In genomic region chr20:10674684-10675455, GRCh38 we compare ENCODE assay signal across 8 cellular contexts. TPM values are rescaled to one million over a fixed set of nuclear protein-coding genes. Genes with fewer than 3 reads are reported as not detected.
A peak's percentile ranks its signal among the peaks of the same experiment; 100 is the strongest.
DNase-seq lines count a peak whose midpoint lies in the region; ATAC-seq and TF ChIP-seq lines count a peak whose summit lies in the region.

No MANE protein-coding gene starts in this region.

- no peaks in the 10 kb centered on the region for H3K36me3 ChIP-seq in BLaER1 treated with 17β-estradiol and CSF1 and Interleukin-3, amounts not matched to agents 10 nM and 100 nM
- H3K36me3 ChIP-seq in tibial artery = peaks cover 7 to 11% (median 7%) of the 10 kb centered on the region in 3 donors

- peaks cover 0 to 15% (median 8%) of the 10 kb centered on the region in 11 experiments; a peak in 13 of 22 replicates for H4K20me1 ChIP-seq in BLaER1 treated with 17β-estradiol and CSF1 and Interleukin-3, amounts not matched to agents 10 nM and 100 nM

- H3K9ac ChIP-seq in BLaER1 treated with 17β-estradiol and CSF1 and Interleukin-3, amounts not matched to agents 10 nM and 100 nM = peak overlapping the region; percentile 75 to 89 (median 83)

- peak; percentile 34 for ATAC-seq in GM18861 (IDR thresholded peaks at IDR 0.05; ENCODE audit: unreplicated experiment)
- peak; percentile 37 for ATAC-seq in HG03025 (IDR thresholded peaks at IDR 0.05; ENCODE audit: low FRiP score, unreplicated experiment)
- peak; percentile 47 for ATAC-seq in WTC11

- TF ChIP-seq CTCF in WTC11 (IDR thresholded peaks at IDR 0.05) (peak; percentile 62; the same call in 1 of the 2 replicates), tibial artery (IDR thresholded peaks at IDR 0.05) (peak; percentile 97)

- peak; percentile 40 to 58 for DNase-seq in NCI-H2081 (lab: John Stamatoyannopoulos, UW)
- DNase-seq in WTC11 (ENCODE audit: low spot score) = peak; percentile 90
- DNase-seq in erythroblast (lab: John Stamatoyannopoulos, UW) = peak; percentile 64 to 69
- peak; percentile 82 to 92 for DNase-seq in tibial artery

- intact Hi-C loops in tibial artery (cut with DNase I; ENCODE audit: low total_unique reads) = loop anchor here (2.0 to 10.0 kb wide), 7 partner anchors 123 to 870 kb away; partner anchors contain the start of genes MKKS and SLX4IP

- H3K4me3 Mint-ChIP-seq in WTC11 = peak overlapping the region; percentile 74

- peaks cover 3 to 49% (median 41%) of the 10 kb centered on the region in 11 experiments; a peak in 19 of 22 replicates for H3K27me3 ChIP-seq in BLaER1 treated with 17β-estradiol and CSF1 and Interleukin-3, amounts not matched to agents 10 nM and 100 nM
- H3K27me3 ChIP-seq in mononuclear cell (ENCODE audit: insufficient read depth, low read length) (peaks cover 22% of the 10 kb centered on the region), tibial artery (no peaks in the 10 kb centered on the region)

- peak overlapping the region; percentile 62 to 78 (median 71) for H3K4me3 ChIP-seq in BLaER1 treated with 17β-estradiol and CSF1 and Interleukin-3, amounts not matched to agents 10 nM and 100 nM
- H3K4me3 ChIP-seq in mononuclear cell (ENCODE audit: low read length) (peak overlapping the region; percentile 60), tibial artery (peak overlapping the region; percentile 88 to 90)

- H3K9me3 ChIP-seq in BLaER1 treated with 17β-estradiol and CSF1 and Interleukin-3, amounts not matched to agents 10 nM and 100 nM (replicated peaks in 1 of 11) = no peaks in the 10 kb centered on the region
- H3K9me3 ChIP-seq in mononuclear cell (ENCODE audit: low read depth, low read length) (no peaks in the 10 kb centered on the region), tibial artery (no peaks in the 10 kb centered on the region)

- peak overlapping the region; percentile 82 for H3K27ac Mint-ChIP-seq in WTC11

- POLR2A ChIA-PET in WTC11 (lab: Charles Lee) = interaction anchor here (0.6 to 2.1 kb wide), 10 partner anchors 10 to 574 kb away, joined by 3 to 12 read pairs (median 3); partner anchors contain the start of genes MKKS, SLX4IP and SNAP25

- peak overlapping the region; percentile 76 to 89 (median 84) for H3K27ac ChIP-seq in BLaER1 treated with 17β-estradiol and CSF1 and Interleukin-3, amounts not matched to agents 10 nM and 100 nM
- peak overlapping the region; percentile 99 for H3K27ac ChIP-seq in tibial artery

- peaks cover 35 to 48% (median 43%) of the 10 kb centered on the region in 10 experiments for H3K4me1 ChIP-seq in BLaER1 treated with 17β-estradiol and CSF1 and Interleukin-3, amounts not matched to agents 10 nM and 100 nM
- H3K4me1 ChIP-seq in mononuclear cell (ENCODE audit: insufficient read depth, low read length) (peaks cover 47% of the 10 kb centered on the region), tibial artery (peaks cover 0 to 12% (median 7%) of the 10 kb centered on the region in 4 donors)

- no peaks in the 10 kb centered on the region for H3K9me3 Mint-ChIP-seq in WTC11

- H3K27me3 Mint-ChIP-seq in WTC11 (ENCODE audit: low read depth) = no peaks in the 10 kb centered on the region

- TF ChIP-seq POLR2A in erythroblast (IDR thresholded peaks at IDR 0.05; ENCODE audit: low read length) = no peak

- H3K4me2 ChIP-seq in BLaER1 treated with 17β-estradiol and CSF1 and Interleukin-3, amounts not matched to agents 10 nM and 100 nM = peak overlapping the region; percentile 93 to 100 (median 98)

- no peaks in the 10 kb centered on the region for H3K36me3 Mint-ChIP-seq in WTC11

- CTCF ChIA-PET in WTC11 (lab: Charles Lee) = interaction anchor here (0.6 to 3.5 kb wide), 19 partner anchors 8 to 647 kb away, joined by 3 to 22 read pairs (median 4); partner anchors contain the start of gene MKKS

- H3K4me1 Mint-ChIP-seq in WTC11 = peaks cover 32% of the 10 kb centered on the region

TF ChIP-seq in WTC11, 78 proteins besides CTCF, POLR2A, EP300 and RAD21 (continues in another document):
- no peak for TF ChIP-seq ZNF219 (CRISPR knock-in tag; IDR thresholded peaks at IDR 0.05; ENCODE audit: borderline replicate concordance)
- no peak for TF ChIP-seq NR1H2 (CRISPR knock-in tag; IDR thresholded peaks at IDR 0.05)
- TF ChIP-seq, protein P1, sequence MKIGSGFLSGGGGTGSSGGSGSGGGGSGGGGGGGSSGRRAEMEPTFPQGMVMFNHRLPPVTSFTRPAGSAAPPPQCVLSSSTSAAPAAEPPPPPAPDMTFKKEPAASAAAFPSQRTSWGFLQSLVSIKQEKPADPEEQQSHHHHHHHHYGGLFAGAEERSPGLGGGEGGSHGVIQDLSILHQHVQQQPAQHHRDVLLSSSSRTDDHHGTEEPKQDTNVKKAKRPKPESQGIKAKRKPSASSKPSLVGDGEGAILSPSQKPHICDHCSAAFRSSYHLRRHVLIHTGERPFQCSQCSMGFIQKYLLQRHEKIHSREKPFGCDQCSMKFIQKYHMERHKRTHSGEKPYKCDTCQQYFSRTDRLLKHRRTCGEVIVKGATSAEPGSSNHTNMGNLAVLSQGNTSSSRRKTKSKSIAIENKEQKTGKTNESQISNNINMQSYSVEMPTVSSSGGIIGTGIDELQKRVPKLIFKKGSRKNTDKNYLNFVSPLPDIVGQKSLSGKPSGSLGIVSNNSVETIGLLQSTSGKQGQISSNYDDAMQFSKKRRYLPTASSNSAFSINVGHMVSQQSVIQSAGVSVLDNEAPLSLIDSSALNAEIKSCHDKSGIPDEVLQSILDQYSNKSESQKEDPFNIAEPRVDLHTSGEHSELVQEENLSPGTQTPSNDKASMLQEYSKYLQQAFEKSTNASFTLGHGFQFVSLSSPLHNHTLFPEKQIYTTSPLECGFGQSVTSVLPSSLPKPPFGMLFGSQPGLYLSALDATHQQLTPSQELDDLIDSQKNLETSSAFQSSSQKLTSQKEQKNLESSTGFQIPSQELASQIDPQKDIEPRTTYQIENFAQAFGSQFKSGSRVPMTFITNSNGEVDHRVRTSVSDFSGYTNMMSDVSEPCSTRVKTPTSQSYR (CRISPR knock-in tag; IDR thresholded peaks at IDR 0.05) = no peak
- TF ChIP-seq, protein P2, sequence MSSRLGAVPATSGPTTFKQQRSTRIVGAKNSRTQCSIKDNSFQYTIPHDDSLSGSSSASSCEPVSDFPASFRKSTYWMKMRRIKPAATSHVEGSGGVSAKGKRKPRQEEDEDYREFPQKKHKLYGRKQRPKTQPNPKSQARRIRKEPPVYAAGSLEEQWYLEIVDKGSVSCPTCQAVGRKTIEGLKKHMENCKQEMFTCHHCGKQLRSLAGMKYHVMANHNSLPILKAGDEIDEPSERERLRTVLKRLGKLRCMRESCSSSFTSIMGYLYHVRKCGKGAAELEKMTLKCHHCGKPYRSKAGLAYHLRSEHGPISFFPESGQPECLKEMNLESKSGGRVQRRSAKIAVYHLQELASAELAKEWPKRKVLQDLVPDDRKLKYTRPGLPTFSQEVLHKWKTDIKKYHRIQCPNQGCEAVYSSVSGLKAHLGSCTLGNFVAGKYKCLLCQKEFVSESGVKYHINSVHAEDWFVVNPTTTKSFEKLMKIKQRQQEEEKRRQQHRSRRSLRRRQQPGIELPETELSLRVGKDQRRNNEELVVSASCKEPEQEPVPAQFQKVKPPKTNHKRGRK (CRISPR knock-in tag; IDR thresholded peaks at IDR 0.05; ENCODE audit: borderline replicate concordance) = no peak
- no peak for TF ChIP-seq ELF4 (CRISPR knock-in tag; IDR thresholded peaks at IDR 0.05; ENCODE audit: low read depth)
- TF ChIP-seq, protein P3, sequence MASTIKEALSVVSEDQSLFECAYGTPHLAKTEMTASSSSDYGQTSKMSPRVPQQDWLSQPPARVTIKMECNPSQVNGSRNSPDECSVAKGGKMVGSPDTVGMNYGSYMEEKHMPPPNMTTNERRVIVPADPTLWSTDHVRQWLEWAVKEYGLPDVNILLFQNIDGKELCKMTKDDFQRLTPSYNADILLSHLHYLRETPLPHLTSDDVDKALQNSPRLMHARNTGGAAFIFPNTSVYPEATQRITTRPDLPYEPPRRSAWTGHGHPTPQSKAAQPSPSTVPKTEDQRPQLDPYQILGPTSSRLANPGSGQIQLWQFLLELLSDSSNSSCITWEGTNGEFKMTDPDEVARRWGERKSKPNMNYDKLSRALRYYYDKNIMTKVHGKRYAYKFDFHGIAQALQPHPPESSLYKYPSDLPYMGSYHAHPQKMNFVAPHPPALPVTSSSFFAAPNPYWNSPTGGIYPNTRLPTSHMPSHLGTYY (CRISPR knock-in tag; IDR thresholded peaks at IDR 0.05) = no peak
- TF ChIP-seq ZNF416 (CRISPR knock-in tag; IDR thresholded peaks at IDR 0.05) = no peak
- TF ChIP-seq GABPB1 (CRISPR knock-in tag; IDR thresholded peaks at IDR 0.05) = peak; percentile 71
- no peak for TF ChIP-seq TCF7 (CRISPR knock-in tag; IDR thresholded peaks at IDR 0.05; ENCODE audit: low read depth)
- TF ChIP-seq TEAD4 (CRISPR knock-in tag; IDR thresholded peaks at IDR 0.05) = no peak
- no peak for TF ChIP-seq NFE2L1 (CRISPR knock-in tag; IDR thresholded peaks at IDR 0.05)
- no peak for TF ChIP-seq RELA (CRISPR knock-in tag; IDR thresholded peaks at IDR 0.05; ENCODE audit: borderline replicate concordance)
- 0 out of 2 replicates have a peak, but pooled peaks have one; percentile 21 for TF ChIP-seq ZBTB21 (CRISPR knock-in tag; IDR thresholded peaks at IDR 0.05; ENCODE audit: borderline replicate concordance)
- no peak for TF ChIP-seq E2F4 (CRISPR knock-in tag; IDR thresholded peaks at IDR 0.05; ENCODE audit: borderline replicate concordance, low read depth)
- TF ChIP-seq FOXK1 (CRISPR knock-in tag; IDR thresholded peaks at IDR 0.05) = 0 out of 2 replicates have a peak, but pooled peaks have one; percentile 14
- TF ChIP-seq FOXP1 (CRISPR knock-in tag; IDR thresholded peaks at IDR 0.05; ENCODE audit: borderline replicate concordance) = no peak
- TF ChIP-seq ZNF423 (CRISPR knock-in tag; IDR thresholded peaks at IDR 0.05) = no peak
- TF ChIP-seq JUN (CRISPR knock-in tag; IDR thresholded peaks at IDR 0.05) = no peak
- TF ChIP-seq NFYB (CRISPR knock-in tag; conservative IDR thresholded peaks at IDR 0.05; ENCODE audit: low read depth) = no peak
- TF ChIP-seq ZNF138 (CRISPR knock-in tag; conservative IDR thresholded peaks at IDR 0.05) = no peak
- no peak for TF ChIP-seq HMGA2 (CRISPR knock-in tag; IDR thresholded peaks at IDR 0.05)

RNA-seq across cellular contexts. Expression of gene JAG1, which starts 1.1 kb away (rescaled TPM):
- total RNA-seq in WTC11 (2021) (38.3 to 45.2 TPM (median 41.6 TPM) in 3 replicates), mononuclear cell (8.3 TPM)

Comparison
In these comparisons a context has a peak if more than half of its experiments do, and no peak if none do; other contexts are left out.
1. Peak in every context shown above with its lines: DNase-seq, ATAC-seq, H3K4me3 ChIP-seq and H3K27ac ChIP-seq.